Comparison of ENCODE assay signal across 7 cellular contexts in the genomic region with DNA sequence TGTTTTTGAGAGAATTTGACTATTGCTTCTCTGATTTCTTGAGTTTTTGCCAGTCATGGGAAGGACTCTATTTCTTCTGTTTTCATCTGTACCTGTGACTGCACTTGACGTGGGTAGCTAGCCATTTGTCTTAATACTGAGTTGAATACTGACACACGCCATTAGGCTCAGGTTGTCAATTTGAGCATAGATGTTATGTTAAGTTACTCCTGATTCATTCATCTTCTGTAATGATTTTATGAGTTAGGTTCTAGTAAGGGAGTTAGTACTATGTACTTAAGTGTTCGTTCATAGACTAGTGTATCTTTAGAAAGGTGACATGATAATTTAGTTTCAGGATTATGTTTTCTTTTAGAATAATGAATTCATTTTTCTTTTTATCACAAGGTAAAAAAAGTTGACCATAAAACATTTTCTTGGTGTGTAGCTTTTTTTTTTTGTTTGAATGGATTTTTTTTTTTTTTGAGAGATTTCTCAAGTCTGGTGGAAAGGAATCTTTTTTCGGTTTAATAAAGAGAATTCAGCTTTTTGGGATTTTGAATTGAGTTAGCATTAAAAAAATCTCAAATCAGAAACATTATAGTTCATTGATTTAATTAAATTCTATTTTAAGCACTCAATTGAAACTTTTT. TPM values are rescaled to one million over a fixed set of nuclear protein-coding genes. Genes with fewer than 3 reads are reported as not detected.
DNase-seq lines count a peak whose midpoint lies in the region; ATAC-seq and TF ChIP-seq lines count a peak whose summit lies in the region.

No MANE protein-coding gene starts in this region.

- H3K27me3 Mint-ChIP-seq in H9 (ENCODE audit: low read depth) (peaks cover 6% of the 10 kb centered on the region; the same call in 1 of the 2 replicates), progenitor cell of endocrine pancreas (no peaks in the 10 kb centered on the region)

- no peak overlapping the region for H2AK5ac ChIP-seq in H9 (ENCODE audit: insufficient read length, low read length)

- H3K18ac ChIP-seq in H9 (ENCODE audit: insufficient read length, low read depth, low read length), result no peak overlapping the region

- CTCF ChIA-PET in PC-9 (lab: Charles Lee), result no interaction called here

- no peaks in the 10 kb centered on the region for H3K79me1 ChIP-seq in H9 (ENCODE audit: insufficient read depth, low read depth, low read length, poor library complexity, severe bottlenecking)

- in situ Hi-C loops in GM13976 (cut with MboI; ENCODE audit: low sequenced_read_pairs, unreplicated experiment), result no loop called here

- H2BK12ac ChIP-seq in H9 (ENCODE audit: insufficient read length, low read depth, low read length), result no peak overlapping the region

- DNase-seq in H9 (no peak), PC-9 (no peak), epithelial cell of prostate (ENCODE audit: low read depth, low spot score) (no peak), progenitor cell of endocrine pancreas (ENCODE audit: low spot score, unreplicated experiment) (no peak), GM13976 (ENCODE audit: low spot score) (no peak)

- no peak overlapping the region for H4K5ac ChIP-seq in H9 (ENCODE audit: insufficient read length, low read depth, low read length)

- H4K20me1 ChIP-seq in H9 (ENCODE audit: control insufficient read depth, insufficient read depth, insufficient read length) (no peaks in the 10 kb centered on the region), PC-9 (ENCODE audit: insufficient read depth) (peaks cover 21% of the 10 kb centered on the region)

- peak overlapping the region; percentile 92 to 95 for H3K4me3 Mint-ChIP-seq in H9
- H3K4me3 Mint-ChIP-seq in progenitor cell of endocrine pancreas (ENCODE audit: low read depth), result peak overlapping the region; percentile 96

- no peak overlapping the region for H3K9ac ChIP-seq in H9 (ENCODE audit: extremely low read depth, insufficient read length, low read length)

- H4K8ac ChIP-seq in H9 (replicated peaks; ENCODE audit: insufficient read length, low read depth, low read length), result no peak overlapping the region

- no peak overlapping the region for H2BK5ac ChIP-seq in H9 (ENCODE audit: insufficient read length, low read length)

- no peak for ATAC-seq in HG03045 (IDR thresholded peaks at IDR 0.05; ENCODE audit: unreplicated experiment)
- ATAC-seq in HG02759 (IDR thresholded peaks at IDR 0.05; ENCODE audit: unreplicated experiment), result no peak

- peaks cover 0 to 8% (median 6%) of the 10 kb centered on the region in 3 experiments; a peak in 3 of 7 replicates for H3K36me3 Mint-ChIP-seq in H9 (ENCODE audit: insufficient read depth in 1 of 3, low read depth in 3 of 3)
- H3K36me3 Mint-ChIP-seq in progenitor cell of endocrine pancreas (ENCODE audit: insufficient read depth), result peaks cover 10% of the 10 kb centered on the region

- H3K9me3 ChIP-seq in H9 (ENCODE audit: control insufficient read depth, low read depth, low read length) (no peaks in the 10 kb centered on the region), PC-9 (ENCODE audit: insufficient read depth, low read depth) (no peaks in the 10 kb centered on the region)

- no peaks in the 10 kb centered on the region for H3K36me3 ChIP-seq in PC-9 (ENCODE audit: low read depth)

- H3K4me1 ChIP-seq in H9 (ENCODE audit: insufficient read depth, low read length) (no peaks in the 10 kb centered on the region; the same call in 1 of the 2 replicates), PC-9 (replicated peaks; ENCODE audit: insufficient read depth) (peaks cover 51% of the 10 kb centered on the region)

- H3K27me3 ChIP-seq in H9 (ENCODE audit: insufficient read depth, low read length) (no peaks in the 10 kb centered on the region), PC-9 (ENCODE audit: insufficient read depth, low read depth) (no peaks in the 10 kb centered on the region)

- H3K9me3 Mint-ChIP-seq in H9 (no peaks in the 10 kb centered on the region; a peak in 1 of 5 replicates), progenitor cell of endocrine pancreas (ENCODE audit: low read depth) (no peaks in the 10 kb centered on the region)

- no peak overlapping the region for H2BK15ac ChIP-seq in H9 (ENCODE audit: low read depth, low read length)

- H4K91ac ChIP-seq in H9 (ENCODE audit: insufficient read length, low read depth, low read length), result no peak overlapping the region

- no peak overlapping the region for H2BK20ac ChIP-seq in H9 (ENCODE audit: low read depth, low read length, poor library complexity, severe bottlenecking)

- H3K56ac ChIP-seq in H9 (ENCODE audit: insufficient read length, low read depth, low read length), result no peak overlapping the region

- H3K9me2 ChIP-seq in PC-9 (ENCODE audit: insufficient read depth), result no peaks in the 10 kb centered on the region

- POLR2A ChIA-PET in PC-9 (lab: Charles Lee; ENCODE audit: unreplicated experiment), result interaction anchor here (0.8 kb wide), 1 partner anchor 241 kb away, joined by 9 read pairs; no protein-coding TSS in a partner anchor

- H3K4me2 ChIP-seq in H9 (ENCODE audit: insufficient read depth, insufficient read length, low read length) (peak overlapping the region; percentile 73), PC-9 (peak overlapping the region; percentile 82)

- peaks cover 12% of the 10 kb centered on the region for H3K23me2 ChIP-seq in H9 (ENCODE audit: insufficient read length, low read depth, low read length, poor library complexity, severe bottlenecking)

- H3T11ph ChIP-seq in H9 (ENCODE audit: low read length), result no peak overlapping the region

- H3K4me3 ChIP-seq in PC-9, result peak overlapping the region; percentile 97

- H3K27ac ChIP-seq in H9 (ENCODE audit: insufficient read length, low read depth, low read length) (no peak overlapping the region), PC-9 (peak overlapping the region; percentile 81), epithelial cell of prostate (peak overlapping the region; percentile 84)

- intact Hi-C loops in PC-9 (cut with micrococcal nuclease; ENCODE audit: unreplicated experiment), result loop anchor here (5.0 to 10.0 kb wide), 3 partner anchors 36 to 74 kb away; no protein-coding TSS in a partner anchor

- no peak overlapping the region for H3K4ac ChIP-seq in H9 (ENCODE audit: low read depth, low read length)

- H3F3A ChIP-seq in PC-9 (ENCODE audit: insufficient read depth, low read depth), result peaks cover 29% of the 10 kb centered on the region; the same call in 1 of the 2 replicates

- H3K27ac Mint-ChIP-seq in H9 (peak overlapping the region in 1 of 3 experiments; percentile 42; a peak in 1 of 7 replicates), progenitor cell of endocrine pancreas (peak overlapping the region; percentile 99)

- H2BK120ac ChIP-seq in H9 (ENCODE audit: low read depth, low read length, poor library complexity, severe bottlenecking), result no peak overlapping the region

- WGBS in H9 (ENCODE audit: extremely low coverage, insufficient read length, low lambda C conversion rate), result no CpG with 5 or more reads among the region's 4 CpGs

- peaks cover 46 to 54% of the 10 kb centered on the region in 2 experiments for H3K4me1 Mint-ChIP-seq in H9
- peaks cover 54% of the 10 kb centered on the region for H3K4me1 Mint-ChIP-seq in progenitor cell of endocrine pancreas (ENCODE audit: low read depth)

- TF ChIP-seq CTCF in H9 (conservative IDR thresholded peaks at IDR 0.05), result no peak
- TF ChIP-seq CTCF in PC-9 (conservative IDR thresholded peaks at IDR 0.05), result no peak
- no peak for TF ChIP-seq CTCF in progenitor cell of endocrine pancreas (IDR thresholded peaks at IDR 0.05; ENCODE audit: unreplicated experiment)
- no peak for TF ChIP-seq CTCF in GM13976 (IDR thresholded peaks at IDR 0.05; ENCODE audit: borderline replicate concordance, control extremely low read depth, extremely low read depth, insufficient read depth, missing control alignments)

- H3K23ac ChIP-seq in H9 (ENCODE audit: insufficient read length, low read depth, low read length), result no peak overlapping the region

- H2AFZ ChIP-seq in H9 (ENCODE audit: low read length) (no peak overlapping the region), PC-9 (no peak overlapping the region)

- BruUV-seq in PC-9 (replicated peaks; lab: Mats Ljungman, UMichigan), result no TSS peak

- H3K79me2 ChIP-seq in H9 (ENCODE audit: insufficient read depth, low read length) (peaks cover 28% of the 10 kb centered on the region; the same call in 1 of the 2 replicates), PC-9 (ENCODE audit: low read depth) (peaks cover 60% of the 10 kb centered on the region)

- H3K14ac ChIP-seq in H9 (ENCODE audit: insufficient read depth, low read length), result no peak overlapping the region

RNA-seq across cellular contexts. Expression of gene AFDN, which starts 1.7 kb away (rescaled TPM):
- total RNA-seq in H9 (2021), result 153 and 157 TPM in 2 replicates
- total RNA-seq in PC-9 (2021), result 101 and 108 TPM in 2 replicates
- 421 and 423 TPM in 2 replicates for total RNA-seq in progenitor cell of endocrine pancreas
